ENCODE assay signal across 2 cellular contexts in the genomic region with DNA sequence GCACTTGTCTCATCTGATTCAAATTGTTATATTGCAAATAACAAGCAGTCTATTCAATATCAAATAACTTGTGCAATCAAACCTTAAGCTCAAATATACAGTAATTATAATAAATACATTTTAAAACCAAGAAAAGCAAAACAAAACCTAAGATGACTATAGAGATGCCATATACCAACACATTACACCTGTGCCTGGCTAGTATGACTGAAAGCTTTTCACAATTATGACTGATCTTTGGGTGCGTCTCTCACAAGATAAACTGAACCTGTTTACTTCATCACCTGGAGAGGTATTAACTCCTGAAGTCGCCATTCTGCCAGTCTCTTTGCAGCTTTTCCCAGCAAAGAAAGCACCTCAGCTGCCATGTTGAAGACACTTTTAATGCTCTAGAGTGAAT.
TF ChIP-seq lines count a peak whose summit lies in the region.

No MANE protein-coding gene starts in this region.

TF ChIP-seq in HepG2, 621 proteins besides CTCF, POLR2A, EP300 and RAD21:
- TF ChIP-seq RBM22 (optimal IDR thresholded peaks at IDR 0.05; ENCODE audit: low read length), result peak; percentile 83
- TF ChIP-seq ZMYM4 (CRISPR knock-in tag; IDR thresholded peaks at IDR 0.05), result no peak
- 0 out of 2 replicates have a peak, but pooled peaks have one; percentile 8 for TF ChIP-seq POLR2AphosphoS5 (IDR thresholded peaks at IDR 0.05; ENCODE audit: low read depth, low read length)
TF ChIP-seq in HepG2: peak in this region for 2.

TF ChIP-seq in GM12891, 5 proteins besides CTCF, POLR2A, EP300 and RAD21:
- no peak for TF ChIP-seq TAF1 (IDR thresholded peaks at IDR 0.05; ENCODE audit: low read depth, low read length)
- TF ChIP-seq POLR2AphosphoS5 (IDR thresholded peaks at IDR 0.05; ENCODE audit: low read depth, low read length), result no peak
- no peak for TF ChIP-seq PAX5 (IDR thresholded peaks at IDR 0.05; ENCODE audit: insufficient read depth, low read length, severe bottlenecking)
- TF ChIP-seq POU2F2 (IDR thresholded peaks at IDR 0.05; ENCODE audit: low read depth, low read length), result no peak
- TF ChIP-seq SPI1 (IDR thresholded peaks at IDR 0.05; ENCODE audit: low read depth, low read length), result no peak
TF ChIP-seq in GM12891: peak in this region for 0.
